In the genomic region with DNA sequence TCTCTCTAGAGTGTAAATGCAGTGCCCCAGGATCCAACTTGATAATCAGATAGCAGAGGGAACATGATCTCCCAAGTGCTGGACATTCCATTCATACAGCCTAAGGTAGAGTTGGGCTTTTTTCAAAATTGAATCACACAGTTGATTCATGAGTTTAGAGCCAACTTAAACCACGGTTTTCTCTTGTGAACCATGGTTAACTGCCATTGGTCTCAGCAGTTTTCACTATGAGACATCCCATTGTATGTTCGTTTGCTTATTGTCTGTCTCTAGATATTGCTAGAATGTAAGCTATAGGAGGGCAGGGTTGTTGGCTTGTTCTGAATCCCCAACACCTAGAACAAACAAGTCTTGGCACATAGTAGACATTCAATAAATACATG, we compare ENCODE assay signal across 12 cellular contexts. TPM values are rescaled to one million over a fixed set of nuclear protein-coding genes. Genes with fewer than 3 reads are reported as not detected.
A peak's percentile ranks its signal among the peaks of the same experiment; 100 is the strongest.
DNase-seq lines count a peak whose midpoint lies in the region; ATAC-seq and FAIRE-seq lines count a peak whose summit lies in the region.
"Had no signal": no experiment of that assay in that cellular context is flagged by ENCODE, and none has a peak within 500 bp of the region (broad histone marks: within the 10 kb centered on the region; RNA-seq: fewer than 3 reads in every experiment).

No MANE protein-coding gene starts in this region.

- H2AFZ ChIP-seq in GM23248 (no peak overlapping the region), mesenchymal stem cell (ENCODE audit: low read depth, low read length) (no peak overlapping the region)
- H2AFZ ChIP-seq: neural progenitor cell had no signal

- peaks cover 2% of the 10 kb centered on the region for H3K79me1 ChIP-seq in mesenchymal stem cell (replicated peaks; ENCODE audit: low read length, poor library complexity, severe bottlenecking)

- no peak overlapping the region for H4K8ac ChIP-seq in mesenchymal stem cell (ENCODE audit: low read length)

- H3K9ac ChIP-seq in BLaER1 (peak overlapping the region; percentile 91), GM23248 (no peak overlapping the region), mesenchymal stem cell (ENCODE audit: low read length) (no peak overlapping the region)
- H3K9ac ChIP-seq: neural progenitor cell had no signal

- H3K9me3 ChIP-seq in BLaER1 (no peaks in the 10 kb centered on the region; the same call in 1 of the 2 replicates), GM23248 (ENCODE audit: low read depth) (no peaks in the 10 kb centered on the region), mesenchymal stem cell (ENCODE audit: control insufficient read depth, low read length) (no peaks in the 10 kb centered on the region)
- H3K9me3 ChIP-seq: body of pancreas, testis had no signal

- H3K4me3 ChIP-seq in BLaER1, result peak overlapping the region; percentile 62
- no peak overlapping the region for H3K4me3 ChIP-seq in GM23248
- no peak overlapping the region for H3K4me3 ChIP-seq in mesenchymal stem cell (ENCODE audit: insufficient read depth in 1 of 2, low read depth in 1 of 2, low read length in 2 of 2)
- H3K4me3 ChIP-seq: body of pancreas, neural progenitor cell, testis had no signal

- H3K14ac ChIP-seq in mesenchymal stem cell (ENCODE audit: low read length in 2 of 2), result no peak overlapping the region

- H2BK12ac ChIP-seq in mesenchymal stem cell (ENCODE audit: low read length in 2 of 2), result no peak overlapping the region

- ATAC-seq in HG03469 (IDR thresholded peaks at IDR 0.05; ENCODE audit: unreplicated experiment), result no peak
- ATAC-seq: body of pancreas had no signal

- no peaks in the 10 kb centered on the region for H3K79me2 ChIP-seq in GM23248 (ENCODE audit: insufficient read depth)

- H2BK120ac ChIP-seq in mesenchymal stem cell (ENCODE audit: low read depth, low read length), result no peak overlapping the region

- H3K9me2 ChIP-seq in GM23248 (ENCODE audit: insufficient read depth), result no peaks in the 10 kb centered on the region

- H3K4ac ChIP-seq in mesenchymal stem cell (ENCODE audit: low read depth in 1 of 2, low read length in 2 of 2), result no peak overlapping the region

- 52 to 54% methylated on average over 2 of the region's 2 CpGs for WGBS in GM23248 (ENCODE audit: low coverage in 1 of 2, low lambda C conversion rate in 2 of 2, missing lambda C conversion rate in 2 of 2), 2 experiments
- 69% methylated on average over 1 of the region's 2 CpGs for WGBS in mesenchymal stem cell

- H3K27ac Mint-ChIP-seq in activated naive CD8-positive, alpha-beta T cell treated with anti-CD3 and anti-CD28 coated beads for 36 hours, result peak overlapping the region; percentile 71
- H3K27ac Mint-ChIP-seq: neural progenitor cell had no signal

- no peak overlapping the region for H3K18ac ChIP-seq in mesenchymal stem cell (ENCODE audit: low read depth in 1 of 2, low read length in 2 of 2)

- no peak overlapping the region for H3K23ac ChIP-seq in mesenchymal stem cell (ENCODE audit: low read length in 2 of 2)

- H3K9me3 Mint-ChIP-seq in activated naive CD8-positive, alpha-beta T cell treated with anti-CD3 and anti-CD28 coated beads for 36 hours, result peaks cover 8% of the 10 kb centered on the region
- H3K9me3 Mint-ChIP-seq: neural progenitor cell had no signal

- peaks cover 24% of the 10 kb centered on the region for H3K36me3 Mint-ChIP-seq in activated naive CD8-positive, alpha-beta T cell treated with anti-CD3 and anti-CD28 coated beads for 36 hours
- H3K36me3 Mint-ChIP-seq: neural progenitor cell had no signal

- no peak for FAIRE-seq in frontal cortex (lab: Jason Lieb, UNC)

- H3F3A ChIP-seq in GM23248 (ENCODE audit: insufficient read depth), result peaks cover 7% of the 10 kb centered on the region

- H2BK15ac ChIP-seq in mesenchymal stem cell (ENCODE audit: low read depth, poor library complexity, severe bottlenecking), result no peak overlapping the region

- H3K4me1 ChIP-seq in BLaER1 (peaks cover 99% of the 10 kb centered on the region), GM23248 (ENCODE audit: insufficient read depth) (peaks cover 15% of the 10 kb centered on the region), mesenchymal stem cell (ENCODE audit: control insufficient read depth, insufficient read depth, low read depth, low read length) (peaks cover 24% of the 10 kb centered on the region)
- H3K4me1 ChIP-seq: body of pancreas, testis had no signal

- DNase-seq in GM23248, result peak; percentile 53
- DNase-seq in activated naive CD8-positive, alpha-beta T cell treated with anti-CD3 and anti-CD28 coated beads for 36 hours, result no peak
- peak; percentile 16 for DNase-seq in mesenchymal stem cell
- no peak for DNase-seq in hippocampal formation (lab: John Stamatoyannopoulos, UW)
- no peak for DNase-seq in frontal cortex (ENCODE audit: low spot score in 2 of 2)
- no peak for DNase-seq in NCI-H446 treated with DMSO at 0.1 percent for 48 hours (lab: John Stamatoyannopoulos, UW)
- DNase-seq: body of pancreas, Calu3, testis had no signal

- H3K27me3 Mint-ChIP-seq in activated naive CD8-positive, alpha-beta T cell treated with anti-CD3 and anti-CD28 coated beads for 36 hours, result no peaks in the 10 kb centered on the region

- H3K27me3 ChIP-seq in BLaER1 (no peaks in the 10 kb centered on the region), GM23248 (replicated peaks; ENCODE audit: insufficient read depth) (no peaks in the 10 kb centered on the region), mesenchymal stem cell (ENCODE audit: control insufficient read depth in 1 of 2, insufficient read depth in 1 of 2, low read length in 2 of 2) (no peaks in the 10 kb centered on the region)
- H3K27me3 ChIP-seq: body of pancreas, neural progenitor cell, testis had no signal

- in situ Hi-C loops in GM23248 (cut with MboI), result no loop called here

- H3K4me2 ChIP-seq in BLaER1 (peak overlapping the region; percentile 86), GM23248 (ENCODE audit: unreplicated experiment) (no peak overlapping the region), mesenchymal stem cell (ENCODE audit: low read length, poor library complexity, severe bottlenecking) (no peak overlapping the region)
- H3K4me2 ChIP-seq: neural progenitor cell had no signal

- H2AK5ac ChIP-seq in mesenchymal stem cell (ENCODE audit: low read length, severe bottlenecking), result peak overlapping the region; percentile 6

- H4K20me1 ChIP-seq in BLaER1, result no peaks in the 10 kb centered on the region
- no peaks in the 10 kb centered on the region for H4K20me1 ChIP-seq in GM23248 (ENCODE audit: insufficient read depth)

- no peak overlapping the region for H4K91ac ChIP-seq in mesenchymal stem cell (ENCODE audit: low read length)

- peaks cover 77% of the 10 kb centered on the region for H3K4me1 Mint-ChIP-seq in activated naive CD8-positive, alpha-beta T cell treated with anti-CD3 and anti-CD28 coated beads for 36 hours

- no peak overlapping the region for H2BK5ac ChIP-seq in mesenchymal stem cell (ENCODE audit: low read depth, low read length, poor library complexity, severe bottlenecking)

- H3K27ac ChIP-seq in BLaER1, result peak overlapping the region; percentile 96
- no peak overlapping the region for H3K27ac ChIP-seq in GM23248
- H3K27ac ChIP-seq in mesenchymal stem cell (ENCODE audit: low read length, poor library complexity, severe bottlenecking), result peak overlapping the region; percentile 68
- H3K27ac ChIP-seq: body of pancreas, neural progenitor cell, testis had no signal

- no peak overlapping the region for H3K4me3 Mint-ChIP-seq in activated naive CD8-positive, alpha-beta T cell treated with anti-CD3 and anti-CD28 coated beads for 36 hours
- H3K4me3 Mint-ChIP-seq: neural progenitor cell had no signal

- H3K36me3 ChIP-seq in BLaER1 (peaks cover 25% of the 10 kb centered on the region), GM23248 (ENCODE audit: low read depth) (no peaks in the 10 kb centered on the region), mesenchymal stem cell (ENCODE audit: control insufficient read depth in 1 of 2, insufficient read depth in 2 of 2, low read depth in 1 of 2, low read length in 2 of 2) (no peaks in the 10 kb centered on the region)
- H3K36me3 ChIP-seq: neural progenitor cell had no signal

RNA-seq across cellular contexts. Expression of a gene that starts 37.2 kb away (rescaled TPM):
- total RNA-seq in GM23248 (2014; rRNA removed; shearing (Covaris generic)), result 8.6 and 17.2 TPM in 2 replicates
- polyA plus RNA-seq in GM23248 (2016; fragmentation: Nextera tagmentation; extraction: Ambion mirVana), result 6.9 and 7.4 TPM in 2 replicates
- total RNA-seq in activated naive CD8-positive, alpha-beta T cell treated with anti-CD3 and anti-CD28 coated beads for 36 hours, result 10 to 100 TPM; 40.4 to 45.1 TPM
- 17.9 TPM for polyA plus RNA-seq in mesenchymal stem cell (2013, experiment 1 of 2)
- polyA plus RNA-seq in mesenchymal stem cell (2013, experiment 2 of 2), result 18.2 TPM
- 4.5 TPM for total RNA-seq in frontal cortex

Comparison
In these comparisons a context has a peak if more than half of its experiments do, and no peak if none do; other contexts are left out.
1. DNase-seq: peak in GM23248 (single experiment) and mesenchymal stem cell (single experiment); none in activated naive CD8-positive, alpha-beta T cell treated with anti-CD3 and anti-CD28 coated beads for 36 hours (single experiment), hippocampal formation (0 of 2), frontal cortex (0 of 2) and NCI-H446 treated with DMSO at 0.1 percent for 48 hours (single experiment).